9 cellular contexts compared by ENCODE assay signal in genomic region chr2:58032016-58032750, GRCh38. TPM values are rescaled to one million over a fixed set of nuclear protein-coding genes. Genes with fewer than 3 reads are reported as not detected.
DNase-seq lines count a peak whose midpoint lies in the region; ATAC-seq lines count a peak whose summit lies in the region.
"Had no signal": no experiment of that assay in that cellular context is flagged by ENCODE, and none has a peak within 500 bp of the region (broad histone marks: within the 10 kb centered on the region; RNA-seq: fewer than 3 reads in every experiment).

No MANE protein-coding gene starts in this region.

- peaks cover 7% of the 10 kb centered on the region for H3K36me3 Mint-ChIP-seq in IgD-negative memory B cell

- peak; percentile 65 for ATAC-seq in GM19025 (IDR thresholded peaks at IDR 0.05; ENCODE audit: low read depth, unreplicated experiment)
- ATAC-seq in HG02642 (IDR thresholded peaks at IDR 0.05; ENCODE audit: poor library complexity, unreplicated experiment), result peak; percentile 77
- ATAC-seq: T-cell had no signal

- H3K27me3 Mint-ChIP-seq in IgD-negative memory B cell, result no peaks in the 10 kb centered on the region
- H3K27me3 Mint-ChIP-seq: T-cell had no signal

- peak overlapping the region in 2 of 4 donors; percentile 79 to 88 for H3K4me3 Mint-ChIP-seq in IgD-negative memory B cell
- H3K4me3 Mint-ChIP-seq: T-cell had no signal

- peak; percentile 18 for DNase-seq in kidney tubule cell (ENCODE audit: low spot score)
- DNase-seq in amniotic stem cell (lab: John Stamatoyannopoulos, UW), result no peak
- no peak for DNase-seq in AG08395 (ENCODE audit: low spot score)
- no peak for DNase-seq in D341Med (ENCODE audit: low spot score)
- no peak for DNase-seq in NCI-H2029 treated with DMSO at 0.1 percent for 48 hours (lab: John Stamatoyannopoulos, UW)

- H3K9me3 Mint-ChIP-seq in IgD-negative memory B cell, result no peaks in the 10 kb centered on the region
- H3K9me3 Mint-ChIP-seq: T-cell had no signal

- H3K27ac Mint-ChIP-seq in IgD-negative memory B cell, result peak overlapping the region in 2 of 3 donors; percentile 20 to 60
- H3K27ac Mint-ChIP-seq: T-cell had no signal

- H3K4me1 Mint-ChIP-seq in IgD-negative memory B cell, result peaks cover 35 to 38% (median 38%) of the 10 kb centered on the region in 3 donors

RNA-seq across cellular contexts. Expression of gene VRK2, which starts 14.4 kb away (rescaled TPM):
- 32.9 TPM for polyA plus RNA-seq in IgD-negative memory B cell
